In genomic region chr10:114609518-114610426, GRCh38 we compare ENCODE assay signal across 16 cellular contexts. TPM values are rescaled to one million over a fixed set of nuclear protein-coding genes. Genes with fewer than 3 reads are reported as not detected.
DNase-seq lines count a peak whose midpoint lies in the region; ATAC-seq and TF ChIP-seq lines count a peak whose summit lies in the region.
"Had no signal": no experiment of that assay in that cellular context is flagged by ENCODE, and none has a peak within 500 bp of the region (broad histone marks: within the 10 kb centered on the region; RNA-seq: fewer than 3 reads in every experiment).

No MANE protein-coding gene starts in this region.

- H3K36me3 ChIP-seq in heart left ventricle (peaks cover 0 to 9% (median 0%) of the 10 kb centered on the region in 9 donors), right atrium auricular region (no peaks in the 10 kb centered on the region), tibial nerve (no peaks in the 10 kb centered on the region)

- 42 to 47% (median 45%) methylated on average over 8 of the region's 8 CpGs for WGBS in heart left ventricle, 4 donors
- WGBS in tibial nerve, 2 donors = 89 to 90% methylated on average over 8 of the region's 8 CpGs

- TF ChIP-seq POLR2A in heart left ventricle (IDR thresholded peaks at IDR 0.05) (no peak), tibial nerve (IDR thresholded peaks at IDR 0.05) (no peak)

- H3K9me3 ChIP-seq in heart left ventricle = no peaks in the 10 kb centered on the region
- H3K9me3 ChIP-seq in right atrium auricular region = no peaks in the 10 kb centered on the region
- no peaks in the 10 kb centered on the region for H3K9me3 ChIP-seq in tibial nerve

- DNase-seq in heart left ventricle (no peak), cardiac septum (ENCODE audit: low spot score) (no peak), NCI-H146 treated with DMSO at 0.1 percent for 48 hours (lab: John Stamatoyannopoulos, UW; ENCODE audit: unreplicated experiment) (peak; percentile 34), right atrium auricular region (ENCODE audit: low spot score) (no peak), tibial nerve (ENCODE audit: low spot score in 2 of 2) (no peak)
- no peak for DNase-seq in activated naive CD4-positive, alpha-beta T cell (lab: John Stamatoyannopoulos, UW)
- DNase-seq: C1 segment of cervical spinal cord, COR-L47, H7, Kasumi-1, NCI-H2081, NCI-H526, OCI-M1 had no signal

- H3K27me3 ChIP-seq in heart left ventricle = no peaks in the 10 kb centered on the region
- H3K27me3 ChIP-seq in right atrium auricular region = no peaks in the 10 kb centered on the region
- H3K27me3 ChIP-seq in tibial nerve = no peaks in the 10 kb centered on the region

- intact Hi-C loops in heart left ventricle (cut with DNase I) (loop anchor here in 1 of 10 donors (5.0 kb wide), 1 partner anchor 52 kb away; no protein-coding TSS in a partner anchor), cardiac septum (cut with DNase I) (no loop called here)

- ATAC-seq in heart left ventricle = peak; percentile 47 to 81 (median 58)
- no peak for ATAC-seq in HG03469 (IDR thresholded peaks at IDR 0.05; ENCODE audit: unreplicated experiment)
- no peak for ATAC-seq in GM18907 (IDR thresholded peaks at IDR 0.05; ENCODE audit: unreplicated experiment)

- peak; percentile 38 to 66 for TF ChIP-seq EP300 in tibial nerve (IDR thresholded peaks at IDR 0.05)

- H3K27ac ChIP-seq in heart left ventricle = peak overlapping the region; percentile 39 to 85 (median 70)
- H3K27ac ChIP-seq in right atrium auricular region = peak overlapping the region; percentile 71 to 75
- peak overlapping the region in 1 of 4 donors; percentile 78 for H3K27ac ChIP-seq in tibial nerve
- H3K27ac ChIP-seq: RWPE1 had no signal

- no peak for TF ChIP-seq CTCF in heart left ventricle (IDR thresholded peaks at IDR 0.05)
- TF ChIP-seq CTCF in right atrium auricular region (IDR thresholded peaks at IDR 0.05) = no peak
- no peak for TF ChIP-seq CTCF in tibial nerve (IDR thresholded peaks at IDR 0.05)

- H3K4me1 ChIP-seq in heart left ventricle = peaks cover 7 to 100% (median 87%) of the 10 kb centered on the region in 12 donors
- peaks cover 0 to 96% of the 10 kb centered on the region in 2 donors for H3K4me1 ChIP-seq in right atrium auricular region
- H3K4me1 ChIP-seq in tibial nerve = peaks cover 0 to 28% (median 3%) of the 10 kb centered on the region in 4 donors

- H3K4me3 ChIP-seq in heart left ventricle (peak overlapping the region in 1 of 12 donors; percentile 2), right atrium auricular region (no peak overlapping the region), tibial nerve (no peak overlapping the region)

RNA-seq across cellular contexts. Expression of gene ABLIM1, which starts 48.3 kb away (rescaled TPM):
- 100 to 1,000 TPM; 491 to 713 (median 575) TPM for total RNA-seq in heart left ventricle
- 100 to 1,000 TPM; 242 to 276 TPM for polyA plus RNA-seq in heart left ventricle
- 473 TPM for total RNA-seq in cardiac septum
- total RNA-seq in right atrium auricular region = 100 to 1,000 TPM; 359 to 404 TPM
- total RNA-seq in tibial nerve = 100 to 1,000 TPM; 152 to 373 (median 209) TPM

Comparison
In these comparisons a context has a peak if more than half of its experiments do, and no peak if none do; other contexts are left out.
1. ATAC-seq: peak in heart left ventricle (4 of 4); none in HG03469 (single experiment) and GM18907 (single experiment).